In genomic region chr17:39863244-39863917, GRCh38 we compare ENCODE assay signal across 11 cellular contexts. TPM values are rescaled to one million over a fixed set of nuclear protein-coding genes. Genes with fewer than 3 reads are reported as not detected.
A peak's percentile ranks its signal among the peaks of the same experiment; 100 is the strongest.
DNase-seq lines count a peak whose midpoint lies in the region; ATAC-seq and TF ChIP-seq lines count a peak whose summit lies in the region.
"Had no signal": no experiment of that assay in that cellular context is flagged by ENCODE, and none has a peak within 500 bp of the region (broad histone marks: within the 10 kb centered on the region; RNA-seq: fewer than 3 reads in every experiment).

No MANE protein-coding gene starts in this region.

- H3K4me3 Mint-ChIP-seq in T-helper 17 cell (peak overlapping the region; percentile 93), immature natural killer cell (peak overlapping the region; percentile 90 to 98 (median 96))

- ATAC-seq in Right ventricle myocardium superior (ENCODE audit: poor library complexity) (no peak), T-helper 17 cell (no peak), upper lobe of left lung (ENCODE audit: low FRiP score in 2 of 2) (no peak), GM21825 (IDR thresholded peaks at IDR 0.05; ENCODE audit: unreplicated experiment) (no peak), HG02852 (IDR thresholded peaks at IDR 0.05; ENCODE audit: unreplicated experiment) (no peak)

- no peaks in the 10 kb centered on the region for H3K27me3 Mint-ChIP-seq in T-helper 17 cell
- H3K27me3 Mint-ChIP-seq in immature natural killer cell (ENCODE audit: low read depth in 3 of 3) = peaks cover 0 to 6% (median 6%) of the 10 kb centered on the region in 3 donors

- H3K4me1 Mint-ChIP-seq in T-helper 17 cell (peaks cover 43% of the 10 kb centered on the region), immature natural killer cell (peaks cover 58 to 84% of the 10 kb centered on the region in 2 donors)

- no peaks in the 10 kb centered on the region for H3K9me3 Mint-ChIP-seq in immature natural killer cell

- TF ChIP-seq POLR2A in upper lobe of left lung (IDR thresholded peaks at IDR 0.05) = no peak

- DNase-seq in left ventricle myocardium inferior = no peak
- DNase-seq in Right ventricle myocardium superior = no peak
- no peak for DNase-seq in T-helper 17 cell
- DNase-seq in immature natural killer cell = no peak
- no peak for DNase-seq in upper lobe of left lung
- DNase-seq in NCI-H2227 (lab: John Stamatoyannopoulos, UW; ENCODE audit: unreplicated experiment) = no peak
- DNase-seq: midbrain had no signal

- intact Hi-C loops in left ventricle myocardium inferior (cut with micrococcal nuclease) = no loop called here
- intact Hi-C loops in Right ventricle myocardium superior (cut with DNase I) = no loop called here

- no peaks in the 10 kb centered on the region for H3K36me3 Mint-ChIP-seq in T-helper 17 cell (ENCODE audit: low read depth)
- H3K36me3 Mint-ChIP-seq in immature natural killer cell = peaks cover 0 to 6% (median 6%) of the 10 kb centered on the region in 3 donors

- WGBS in upper lobe of left lung, 2 donors = 58 to 69% methylated on average over 7 of the region's 7 CpGs

- peak overlapping the region; percentile 97 for H3K27ac Mint-ChIP-seq in T-helper 17 cell
- peak overlapping the region; percentile 90 to 98 (median 96) for H3K27ac Mint-ChIP-seq in immature natural killer cell

- peaks cover 100% of the 10 kb centered on the region for H3K27me3 ChIP-seq in left ventricle myocardium inferior (ENCODE audit: low read depth)
- H3K27me3 ChIP-seq in upper lobe of left lung = peaks cover 0 to 15% (median 4%) of the 10 kb centered on the region in 4 donors

- TF ChIP-seq CTCF in left ventricle myocardium inferior (IDR thresholded peaks at IDR 0.05; ENCODE audit: borderline replicate concordance) = no peak
- TF ChIP-seq CTCF in upper lobe of left lung (IDR thresholded peaks at IDR 0.05) = no peak

- no peak for TF ChIP-seq EP300 in upper lobe of left lung (IDR thresholded peaks at IDR 0.05)

- no peaks in the 10 kb centered on the region for H3K9me3 ChIP-seq in left ventricle myocardium inferior (replicated peaks)
- H3K9me3 ChIP-seq in T-helper 17 cell (ENCODE audit: control insufficient read depth, low read length, poor library complexity, severe bottlenecking) = no peaks in the 10 kb centered on the region
- H3K9me3 ChIP-seq in upper lobe of left lung = peaks cover 0 to 9% (median 4%) of the 10 kb centered on the region in 4 donors
- H3K9me3 ChIP-seq: body of pancreas had no signal

- H3K27ac ChIP-seq in left ventricle myocardium inferior (replicated peaks) = no peak overlapping the region
- H3K27ac ChIP-seq in upper lobe of left lung = peak overlapping the region in 3 of 4 donors; percentile 10 to 73 (median 59)
- H3K27ac ChIP-seq: body of pancreas had no signal

- peaks cover 10% of the 10 kb centered on the region for H3K4me1 ChIP-seq in left ventricle myocardium inferior
- H3K4me1 ChIP-seq in upper lobe of left lung = peaks cover 6 to 14% (median 10%) of the 10 kb centered on the region in 4 donors

- H3K4me3 ChIP-seq in left ventricle myocardium inferior (peak overlapping the region; percentile 33), upper lobe of left lung (peak overlapping the region in 3 of 4 donors; percentile 28 to 35 (median 34))
- H3K4me3 ChIP-seq: body of pancreas had no signal

- H3K36me3 ChIP-seq in left ventricle myocardium inferior (no peaks in the 10 kb centered on the region), upper lobe of left lung (no peaks in the 10 kb centered on the region)

RNA-seq across cellular contexts. Expression of gene IKZF3, which starts 0.7 kb away (rescaled TPM):
- total RNA-seq in left ventricle myocardium inferior = 0.16 TPM
- 0.22 TPM for total RNA-seq in Right ventricle myocardium superior
- total RNA-seq in T-helper 17 cell = 100 to 1,000 TPM; 106 to 113 TPM
- polyA plus RNA-seq in immature natural killer cell = 10 to 100 TPM in 2 of 3 donors, 1 to 10 TPM in 1; 3.1 to 77.5 (median 15.7) TPM
- 10 to 100 TPM in 1 of 6 donors, 1 to 10 TPM in 5; 2.2 to 14.9 (median 4.9) TPM for total RNA-seq in upper lobe of left lung
- polyA plus RNA-seq: BJ had no signal

RNA-seq across cellular contexts. Expression of gene ZPBP2, which starts 4.6 kb away (rescaled TPM):
- total RNA-seq in left ventricle myocardium inferior (not detected), Right ventricle myocardium superior (not detected), T-helper 17 cell (under 1 TPM in 1 of 2 donors, not detected in 1; 0.37 TPM), upper lobe of left lung (not detected)
- polyA plus RNA-seq in immature natural killer cell = not detected
- total RNA-seq: body of pancreas had no signal
- polyA plus RNA-seq: BJ had no signal

RNA-seq across cellular contexts. Expression of gene GSDMB, which starts 55.1 kb away (rescaled TPM):
- total RNA-seq in left ventricle myocardium inferior (2.8 TPM), Right ventricle myocardium superior (1.8 TPM), T-helper 17 cell (10 to 100 TPM; 17.2 to 28.6 TPM), upper lobe of left lung (10 to 100 TPM in 3 of 6 donors, 1 to 10 TPM in 3; 5.6 to 73.3 (median 17.8) TPM)
- polyA plus RNA-seq in immature natural killer cell = 1 to 10 TPM in 2 of 3 donors, under 1 TPM in 1; 0.13 to 2.4 (median 2.1) TPM

Comparison
In these comparisons a context has a peak if more than half of its experiments do, and no peak if none do; other contexts are left out.
1. RNA of gene IKZF3, which starts 0.7 kb away (total RNA-seq): 106 to 113 TPM in T-helper 17 cell; 2.2 to 14.9 TPM in upper lobe of left lung, 0.22 TPM in Right ventricle myocardium superior (single experiment) and 0.16 TPM in left ventricle myocardium inferior (single experiment); every median in the first group is over 4 times any median in the second.